22 cellular contexts compared by ENCODE assay signal in genomic region chr1:162728597-162728996, GRCh38.
"Had no signal": no experiment of that assay in that cellular context is flagged by ENCODE, and none has a peak within 500 bp of the region (broad histone marks: within the 10 kb centered on the region; RNA-seq: fewer than 3 reads in every experiment).

No MANE protein-coding gene starts in this region.

- ATAC-seq: activated CD4-positive, alpha-beta T cell treated with anti-CD3 and anti-CD28 coated beads for 36 hours; activated T-helper 17 cell treated with anti-CD3 and anti-CD28 coated beads, Interleukin-2, amount 50 U/mL, for 72 hours; T-helper 17 cell had no signal

- DNase-seq: activated CD4-positive, alpha-beta memory T cell treated with anti-CD3 and anti-CD28 coated beads, Interleukin-2, amount 10 ng/mL, durations not matched to agents 7 days and 5 days; activated CD4-positive, alpha-beta T cell treated with anti-CD3 and anti-CD28 coated beads for 36 hours; activated CD4-positive, alpha-beta T cell treated with anti-CD3 and anti-CD28 coated beads, Interleukin-2, amount 50 U/mL, for 1 hour; activated gamma-delta T cell; activated naive CD4-positive, alpha-beta T cell treated with anti-CD3 and anti-CD28 coated beads for 36 hours; activated T-cell treated with anti-CD3 and anti-CD28 coated beads for 4 hours; activated T-cell treated with anti-CD3 and anti-CD28 coated beads, Interleukin-2, amount 50 U/mL, for 48 hours; amygdala; MG63; NCI-H1105 treated with DMSO at 0.1 percent for 48 hours; NCI-H1436 treated with DMSO at 0.1 percent for 48 hours; NCI-H187; NCI-H2081; NCI-H524; PC-3; SHP77; T-helper 17 cell; T-helper 9 cell had no signal

- H3K9me3 ChIP-seq: MG63, SJSA1 had no signal

- H3K4me3 ChIP-seq: MG63, SJSA1 had no signal

- FAIRE-seq: astrocyte had no signal

- H3K27me3 ChIP-seq: MG63, SJSA1 had no signal

- H3K27ac ChIP-seq: SJSA1, VCaP had no signal
